Comparison of ENCODE assay signal across 38 cellular contexts in the genomic region with DNA sequence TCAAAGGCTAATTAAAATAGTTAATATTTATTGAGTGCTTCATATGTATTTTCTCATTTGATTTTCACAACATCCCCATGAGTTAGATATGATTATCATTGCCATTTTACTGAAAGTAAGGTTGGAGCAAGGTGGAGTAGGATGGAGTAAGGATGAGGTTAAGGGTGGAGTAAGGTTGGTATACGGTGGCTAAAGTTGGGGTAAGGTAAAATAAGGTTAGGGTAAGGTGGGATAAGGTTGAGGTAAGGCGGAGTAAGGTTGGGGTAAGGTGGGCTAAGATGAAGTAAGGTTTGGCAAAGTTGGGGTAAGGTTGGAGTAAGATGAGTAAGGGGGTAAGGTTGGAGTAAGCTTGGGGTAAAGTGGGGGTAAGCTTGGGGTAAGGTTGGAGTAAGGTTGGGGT. TPM values are rescaled to one million over a fixed set of nuclear protein-coding genes. Genes with fewer than 3 reads are reported as not detected.
"Had no signal": no experiment of that assay in that cellular context is flagged by ENCODE, and none has a peak within 500 bp of the region (broad histone marks: within the 10 kb centered on the region; RNA-seq: fewer than 3 reads in every experiment).

No MANE protein-coding gene starts in this region.

- ATAC-seq: activated CD8-positive, alpha-beta T cell treated with anti-CD3 and anti-CD28 coated beads for 36 hours; activated naive CD8-positive, alpha-beta T cell treated with anti-CD3 and anti-CD28 coated beads, Interleukin-2, amount 50 U/mL, for 24 hours; activated T-cell treated with anti-CD3 and anti-CD28 coated beads, Interleukin-2, amount 50 U/mL, for 4 hours; activated T-cell treated with anti-CD3 and anti-CD28 coated beads, Interleukin-2, amount 50 U/mL, for 72 hours; activated T-helper 17 cell treated with anti-CD3 and anti-CD28 coated beads, Interleukin-2, amount 50 U/mL, for 72 hours; T-cell; T-helper 17 cell had no signal

- H3K27me3 ChIP-seq: ascending aorta, cardiac muscle cell had no signal

- H3K4me1 Mint-ChIP-seq: activated B cell treated with CpG ODN at 0.5 μM for 24 hours; activated naive CD8-positive, alpha-beta T cell treated with anti-CD3 and anti-CD28 coated beads, Interleukin-2, amount 10 ng/mL, durations not matched to agents 7 days and 5 days; activated naive CD8-positive, alpha-beta T cell treated with anti-CD3 and anti-CD28 coated beads, Interleukin-2, amount 50 U/mL, for 24 hours; central memory CD8-positive, alpha-beta T cell had no signal

- FAIRE-seq: bronchial epithelial cell, TTC549 had no signal

- H3K9me3 ChIP-seq: ascending aorta had no signal

- H3K9me3 Mint-ChIP-seq: activated B cell treated with CpG ODN at 0.5 μM for 24 hours; activated CD4-positive, alpha-beta memory T cell treated with anti-CD3 and anti-CD28 coated beads for 36 hours; activated CD4-positive, alpha-beta T cell treated with anti-CD3 and anti-CD28 coated beads, Interleukin-2, amount 10 ng/mL, durations not matched to agents 24 days and 14 days; activated CD8-positive, alpha-beta T cell treated with anti-CD3 and anti-CD28 coated beads for 36 hours; activated naive CD4-positive, alpha-beta T cell treated with anti-CD3 and anti-CD28 coated beads, Interleukin-2, amount 10 ng/mL, durations not matched to agents 7 days and 5 days; activated naive CD4-positive, alpha-beta T cell treated with anti-CD3 and anti-CD28 coated beads, Interleukin-2, amount 50 U/mL, for 24 hours; activated naive CD8-positive, alpha-beta T cell treated with anti-CD3 and anti-CD28 coated beads, Interleukin-2, amount 10 ng/mL, durations not matched to agents 7 days and 5 days; activated naive CD8-positive, alpha-beta T cell treated with anti-CD3 and anti-CD28 coated beads, Interleukin-2, amount 50 U/mL, for 24 hours; activated T-cell treated with anti-CD3 and anti-CD28 coated beads, Interleukin-2, amount 50 U/mL, for 4 hours; activated T-cell treated with anti-CD3 and anti-CD28 coated beads, Interleukin-2, amount 50 U/mL, for 72 hours; activated T-helper 1 cell treated with anti-CD3 and anti-CD28 coated beads, Interleukin-12 subunit alpha, Interleukin-12 subunit beta, Interleukin-2, Interleukin-4 antibody, amounts not matched to agents 30 ng/mL and 10 ng/mL and 1 ng/mL, durations not matched to agents 14 hours and 24 hours and 36 hours; activated T-helper 17 cell treated with anti-CD3 and anti-CD28 coated beads, Interleukin-2, amount 50 U/mL, for 72 hours; central memory CD8-positive, alpha-beta T cell; T-cell had no signal

- H3K27ac Mint-ChIP-seq: activated B cell treated with CpG ODN at 0.5 μM for 24 hours; activated CD4-positive, alpha-beta memory T cell treated with anti-CD3 and anti-CD28 coated beads for 36 hours; activated CD4-positive, alpha-beta T cell treated with anti-CD3 and anti-CD28 coated beads, Interleukin-2, amount 10 ng/mL, durations not matched to agents 24 days and 14 days; activated CD8-positive, alpha-beta T cell treated with anti-CD3 and anti-CD28 coated beads for 36 hours; activated naive CD4-positive, alpha-beta T cell treated with anti-CD3 and anti-CD28 coated beads, Interleukin-2, amount 10 ng/mL, durations not matched to agents 7 days and 5 days; activated naive CD4-positive, alpha-beta T cell treated with anti-CD3 and anti-CD28 coated beads, Interleukin-2, amount 50 U/mL, for 24 hours; activated naive CD8-positive, alpha-beta T cell; activated naive CD8-positive, alpha-beta T cell treated with anti-CD3 and anti-CD28 coated beads, Interleukin-2, amount 10 ng/mL, durations not matched to agents 7 days and 5 days; activated naive CD8-positive, alpha-beta T cell treated with anti-CD3 and anti-CD28 coated beads, Interleukin-2, amount 50 U/mL, for 24 hours; activated T-cell treated with anti-CD3 and anti-CD28 coated beads, Interleukin-2, amount 50 U/mL, for 72 hours; activated T-helper 1 cell treated with anti-CD3 and anti-CD28 coated beads, Interleukin-12 subunit alpha, Interleukin-12 subunit beta, Interleukin-2, Interleukin-4 antibody, amounts not matched to agents 30 ng/mL and 10 ng/mL and 1 ng/mL, durations not matched to agents 14 hours and 24 hours and 36 hours; activated T-helper 17 cell treated with anti-CD3 and anti-CD28 coated beads, Interleukin-2, amount 50 U/mL, for 72 hours; brain; T-cell; T-helper 17 cell had no signal

- H3K36me3 ChIP-seq: ascending aorta, cardiac muscle cell had no signal

- H3K27ac ChIP-seq: ascending aorta, cardiac muscle cell, VCaP had no signal

- H3K4me3 ChIP-seq: ascending aorta, cardiac muscle cell had no signal

- H3K4me1 ChIP-seq: ascending aorta had no signal

- H3K4me3 Mint-ChIP-seq: activated B cell treated with CpG ODN at 0.5 μM for 24 hours; activated CD4-positive, alpha-beta memory T cell treated with anti-CD3 and anti-CD28 coated beads for 36 hours; activated CD4-positive, alpha-beta T cell treated with anti-CD3 and anti-CD28 coated beads, Interleukin-2, amount 10 ng/mL, durations not matched to agents 24 days and 14 days; activated CD8-positive, alpha-beta T cell treated with anti-CD3 and anti-CD28 coated beads for 36 hours; activated naive CD4-positive, alpha-beta T cell treated with anti-CD3 and anti-CD28 coated beads, Interleukin-2, amount 10 ng/mL, durations not matched to agents 7 days and 5 days; activated naive CD4-positive, alpha-beta T cell treated with anti-CD3 and anti-CD28 coated beads, Interleukin-2, amount 50 U/mL, for 24 hours; activated naive CD8-positive, alpha-beta T cell; activated naive CD8-positive, alpha-beta T cell treated with anti-CD3 and anti-CD28 coated beads, Interleukin-2, amount 10 ng/mL, durations not matched to agents 7 days and 5 days; activated naive CD8-positive, alpha-beta T cell treated with anti-CD3 and anti-CD28 coated beads, Interleukin-2, amount 50 U/mL, for 24 hours; activated T-cell treated with anti-CD3 and anti-CD28 coated beads, Interleukin-2, amount 50 U/mL, for 4 hours; activated T-cell treated with anti-CD3 and anti-CD28 coated beads, Interleukin-2, amount 50 U/mL, for 72 hours; activated T-helper 1 cell treated with anti-CD3 and anti-CD28 coated beads, Interleukin-12 subunit alpha, Interleukin-12 subunit beta, Interleukin-2, Interleukin-4 antibody, amounts not matched to agents 30 ng/mL and 10 ng/mL and 1 ng/mL, durations not matched to agents 14 hours and 24 hours and 36 hours; activated T-helper 17 cell treated with anti-CD3 and anti-CD28 coated beads, Interleukin-2, amount 50 U/mL, for 72 hours; brain; central memory CD8-positive, alpha-beta T cell; T-cell; T-helper 17 cell had no signal

- DNase-seq: activated B cell treated with CpG ODN at 0.5 μM for 24 hours; activated CD4-positive, alpha-beta memory T cell treated with anti-CD3 and anti-CD28 coated beads for 36 hours; activated CD4-positive, alpha-beta T cell treated with anti-CD3 and anti-CD28 coated beads for 4 hours; activated CD4-positive, alpha-beta T cell treated with anti-CD3 and anti-CD28 coated beads, Interleukin-2, amount 10 ng/mL, durations not matched to agents 24 days and 14 days; activated CD4-positive, alpha-beta T cell treated with anti-CD3 and anti-CD28 coated beads, Interleukin-2, amount 50 U/mL, for 1 hour; activated CD4-positive, alpha-beta T cell treated with anti-CD3 and anti-CD28 coated beads, Interleukin-2, amount 50 U/mL, for 4 hours; activated CD4-positive, CD25-positive, alpha-beta regulatory T cell treated with anti-CD3 and anti-CD28 coated beads, Interleukin-2, amount 50 U/mL, for 72 hours; activated CD8-positive, alpha-beta memory T cell treated with anti-CD3 and anti-CD28 coated beads, Interleukin-2, amount 50 U/mL, for 4 hours; activated CD8-positive, alpha-beta T cell treated with anti-CD3 and anti-CD28 coated beads for 36 hours; activated effector memory CD4-positive, alpha-beta T cell treated with anti-CD3 and anti-CD28 coated beads, Interleukin-2, amount 50 U/mL, for 16 hours; activated gamma-delta T cell treated with Interleukin-2 at 50 U/mL for 16 hours; activated naive CD4-positive, alpha-beta T cell treated with anti-CD3 and anti-CD28 coated beads, Interleukin-2, amount 10 ng/mL, durations not matched to agents 7 days and 5 days; activated naive CD4-positive, alpha-beta T cell treated with Interleukin-2 at 50 U/mL for 16 hours; activated naive CD8-positive, alpha-beta T cell treated with anti-CD3 and anti-CD28 coated beads, Interleukin-2, amount 10 ng/mL, durations not matched to agents 7 days and 5 days; activated naive CD8-positive, alpha-beta T cell treated with anti-CD3 and anti-CD28 coated beads, Interleukin-2, amount 50 U/mL, for 24 hours; activated T-cell treated with anti-CD3 and anti-CD28 coated beads for 4 hours; activated T-cell treated with anti-CD3 and anti-CD28 coated beads, Interleukin-2, amount 50 U/mL, for 1 hour; activated T-cell treated with anti-CD3 and anti-CD28 coated beads, Interleukin-2, amount 50 U/mL, for 4 hours; activated T-cell treated with anti-CD3 and anti-CD28 coated beads, Interleukin-2, amount 50 U/mL, for 72 hours; amygdala; anterior cingulate cortex; caudate nucleus; cerebellar nuclear complex; T-cell; T-helper 17 cell; T1000 had no signal

- H3K27me3 Mint-ChIP-seq: activated CD4-positive, alpha-beta memory T cell treated with anti-CD3 and anti-CD28 coated beads for 36 hours; activated CD4-positive, alpha-beta T cell treated with anti-CD3 and anti-CD28 coated beads, Interleukin-2, amount 10 ng/mL, durations not matched to agents 24 days and 14 days; activated CD8-positive, alpha-beta T cell treated with anti-CD3 and anti-CD28 coated beads for 36 hours; activated naive CD4-positive, alpha-beta T cell treated with anti-CD3 and anti-CD28 coated beads, Interleukin-2, amount 50 U/mL, for 24 hours; activated naive CD8-positive, alpha-beta T cell; activated naive CD8-positive, alpha-beta T cell treated with anti-CD3 and anti-CD28 coated beads, Interleukin-2, amount 50 U/mL, for 24 hours; T-cell had no signal

RNA-seq across cellular contexts. Expression of a gene that starts 45.8 kb away (rescaled TPM):
- total RNA-seq: activated B cell treated with CpG ODN at 0.5 μM for 24 hours; activated CD8-positive, alpha-beta memory T cell treated with anti-CD3 and anti-CD28 coated beads for 36 hours; activated CD8-positive, alpha-beta T cell treated with anti-CD3 and anti-CD28 coated beads for 36 hours; activated naive CD8-positive, alpha-beta T cell treated with anti-CD3 and anti-CD28 coated beads, Interleukin-2, amount 10 ng/mL, durations not matched to agents 7 days and 5 days had no signal
